Comparison of ENCODE assay signal across 9 cellular contexts in the genomic region with DNA sequence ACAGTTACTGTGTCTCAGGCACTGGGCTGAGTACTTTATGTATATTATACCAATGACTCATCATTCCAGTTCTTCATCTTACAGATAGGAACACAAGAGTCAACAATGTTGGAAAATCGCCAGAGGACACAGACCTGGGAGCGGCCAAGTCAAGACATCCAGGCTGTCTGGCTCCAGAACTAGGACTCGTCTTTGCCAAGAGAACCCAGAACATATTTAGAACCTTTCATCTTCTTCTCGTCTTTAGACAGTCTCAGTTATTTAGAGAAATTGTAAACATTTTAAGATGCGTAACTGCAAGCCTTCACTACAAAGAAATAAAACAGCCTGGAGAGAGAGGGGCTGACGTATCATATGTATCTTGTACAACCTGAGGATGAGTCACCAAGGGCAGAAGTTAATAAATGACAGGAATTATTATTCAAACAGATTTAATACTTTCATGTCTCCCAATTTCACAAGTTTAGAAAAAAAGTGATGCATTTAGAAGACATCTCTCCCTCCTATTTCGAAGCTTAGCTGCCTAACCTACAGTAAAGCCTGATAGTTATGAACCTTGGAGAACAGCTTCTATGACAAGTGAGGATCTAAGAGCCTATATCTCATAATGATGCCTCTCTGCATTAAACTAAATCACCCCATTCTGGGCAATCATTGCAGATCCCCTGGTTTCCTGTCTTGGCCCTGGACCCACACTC. TPM values are rescaled to one million over a fixed set of nuclear protein-coding genes. Genes with fewer than 3 reads are reported as not detected.
DNase-seq lines count a peak whose midpoint lies in the region; ATAC-seq, FAIRE-seq and TF ChIP-seq lines count a peak whose summit lies in the region.
"Had no signal": no experiment of that assay in that cellular context is flagged by ENCODE, and none has a peak within 500 bp of the region (broad histone marks: within the 10 kb centered on the region; RNA-seq: fewer than 3 reads in every experiment).

No MANE protein-coding gene starts in this region.

- CTCF ChIA-PET in A549 (lab: Yijun Ruan, JAX) = interaction anchor here (0.8 to 1.4 kb wide), 3 partner anchors 15 to 254 kb away, joined by 3 to 7 read pairs (median 3); no protein-coding TSS in a partner anchor

- peak overlapping the region; percentile 83 for H3K4me2 ChIP-seq in A549

- no peaks in the 10 kb centered on the region for H3K36me3 ChIP-seq in colonic mucosa

- H3K4me1 ChIP-seq in A549 = peaks cover 89% of the 10 kb centered on the region
- H3K4me1 ChIP-seq in colonic mucosa = no peaks in the 10 kb centered on the region

- H3K4me3 ChIP-seq in A549 (no peak overlapping the region), colonic mucosa (no peak overlapping the region)

- H3K27ac ChIP-seq in A549 (peak overlapping the region; percentile 99 to 100), colonic mucosa (no peak overlapping the region)

- no peak overlapping the region for H3K9ac ChIP-seq in colonic mucosa (ENCODE audit: low read depth in 2 of 2, low read length in 2 of 2)

- no peak for TF ChIP-seq POLR2A in A549 (IDR thresholded peaks at IDR 0.05; ENCODE audit: low read length)

- in situ Hi-C loops in G401 (cut with HindIII; ENCODE audit: low sequenced_read_pairs) = no loop called here

- peak; percentile 94 to 95; a peak in 4 of 5 replicates for TF ChIP-seq EP300 in A549 (IDR thresholded peaks at IDR 0.05)

- POLR2A ChIA-PET in A549 (lab: Yijun Ruan, JAX) = no interaction called here

- ATAC-seq in A549 (peak; percentile 71 to 74), omental fat pad (ENCODE audit: low FRiP score) (peak; percentile 72), HG02870 (IDR thresholded peaks at IDR 0.05; ENCODE audit: unreplicated experiment) (no peak)

- TF ChIP-seq RAD21 in A549 (conservative IDR thresholded peaks at IDR 0.05 in 1 of 2, IDR thresholded peaks at IDR 0.05 in 1 of 2) = peak; percentile 20 to 43; a peak in 3 of 5 replicates

- 1% methylated on average over 7 of the region's 7 CpGs for WGBS in A549 (ENCODE audit: missing lambda C conversion rate)

- intact Hi-C loops in colonic mucosa (cut with DNase I) = no loop called here

- no peak for TF ChIP-seq CTCF in A549 (IDR thresholded peaks at IDR 0.05)
- TF ChIP-seq CTCF in colonic mucosa (IDR thresholded peaks at IDR 0.05) = no peak
- TF ChIP-seq CTCF in omental fat pad (IDR thresholded peaks at IDR 0.05) = no peak

- peak; percentile 67 for FAIRE-seq in A549 (lab: Jason Lieb, UNC)

- DNase-seq in A549 (ENCODE audit: low read depth in 1 of 2, low spot score in 1 of 2) = peak; percentile 71 to 99
- DNase-seq in M059J (ENCODE audit: low read depth) = peak; percentile 66
- DNase-seq in colonic mucosa = peak; percentile 30
- DNase-seq in omental fat pad (ENCODE audit: low spot score) = no peak
- DNase-seq in DMS114 treated with DMSO at 0.1 percent for 48 hours (lab: John Stamatoyannopoulos, UW; ENCODE audit: unreplicated experiment) = no peak
- no peak for DNase-seq in activated naive CD4-positive, alpha-beta T cell treated with Interleukin-2 at 50 U/mL for 16 hours
- DNase-seq in G401 (ENCODE audit: low spot score) = no peak
- DNase-seq: anterior cingulate cortex had no signal

- H3K27me3 ChIP-seq in colonic mucosa = no peaks in the 10 kb centered on the region

- H3K9me3 ChIP-seq in A549 (no peaks in the 10 kb centered on the region), colonic mucosa (no peaks in the 10 kb centered on the region)

TF ChIP-seq in A549, 52 proteins besides CTCF, POLR2A, EP300 and RAD21:
- TF ChIP-seq, protein P1, sequence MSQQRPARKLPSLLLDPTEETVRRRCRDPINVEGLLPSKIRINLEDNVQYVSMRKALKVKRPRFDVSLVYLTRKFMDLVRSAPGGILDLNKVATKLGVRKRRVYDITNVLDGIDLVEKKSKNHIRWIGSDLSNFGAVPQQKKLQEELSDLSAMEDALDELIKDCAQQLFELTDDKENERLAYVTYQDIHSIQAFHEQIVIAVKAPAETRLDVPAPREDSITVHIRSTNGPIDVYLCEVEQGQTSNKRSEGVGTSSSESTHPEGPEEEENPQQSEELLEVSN (IDR thresholded peaks at IDR 0.05; ENCODE audit: borderline replicate concordance, low read depth) = peak; percentile 56; the same call in 1 of the 2 replicates
- TF ChIP-seq MAFK (IDR thresholded peaks at IDR 0.05; ENCODE audit: partially characterized antibody) = peak; percentile 84
- peak; percentile 94 for TF ChIP-seq GATA3 (IDR thresholded peaks at IDR 0.05; ENCODE audit: borderline replicate concordance)
- TF ChIP-seq FOSL2 (IDR thresholded peaks at IDR 0.05) = peak; percentile 94
- TF ChIP-seq FOSL2 (CRISPR knock-in tag; IDR thresholded peaks at IDR 0.05) = peak; percentile 99
- peak; percentile 71 for TF ChIP-seq MAX (IDR thresholded peaks at IDR 0.05)
- TF ChIP-seq BCL3 (IDR thresholded peaks at IDR 0.05) = peak; percentile 89
- TF ChIP-seq CHD4 (IDR thresholded peaks at IDR 0.05; ENCODE audit: borderline replicate concordance) = no peak
- TF ChIP-seq JUNB (IDR thresholded peaks at IDR 0.05) = peak; percentile 98
- TF ChIP-seq, protein P2, sequence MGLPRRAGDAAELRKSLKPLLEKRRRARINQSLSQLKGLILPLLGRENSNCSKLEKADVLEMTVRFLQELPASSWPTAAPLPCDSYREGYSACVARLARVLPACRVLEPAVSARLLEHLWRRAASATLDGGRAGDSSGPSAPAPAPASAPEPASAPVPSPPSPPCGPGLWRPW (IDR thresholded peaks at IDR 0.05) = peak; percentile 67; the same call in 1 of the 2 replicates
- peak; percentile 91 to 98 for TF ChIP-seq JUN (IDR thresholded peaks at IDR 0.05)
- TF ChIP-seq CEBPB (IDR thresholded peaks at IDR 0.05) = peak; percentile 83 to 85
- no peak for TF ChIP-seq ZC3H11A (IDR thresholded peaks at IDR 0.05)
- no peak for TF ChIP-seq ZSCAN20 (CRISPR knock-in tag; IDR thresholded peaks at IDR 0.05)

RNA-seq across cellular contexts. Expression of gene SLC22A3, which starts 43.4 kb away (rescaled TPM):
- polyA plus RNA-seq in A549 (2011; rRNA removed) = 57.4 and 65.2 TPM in 2 replicates
- polyA plus RNA-seq in A549 (2012; cell fraction: cytosol; rRNA removed) = 19.0 and 24.2 TPM in 2 replicates
- 35.1 and 53.0 TPM in 2 replicates for polyA plus RNA-seq in A549 (2012; cell fraction: nucleus; rRNA removed)
- 38.8 to 44.9 TPM (median 41.5 TPM) in 3 replicates for polyA plus RNA-seq in A549 (2017; fragmentation: RNase III; extraction: RNeasy Plus Mini Kit Qiagen cat#74134 plus additional on column Dnase treatment)
- 60.5 and 65.0 TPM in 2 replicates for polyA minus RNA-seq in A549 (2011; rRNA and poly(A)+ RNA removed)
- total RNA-seq in M059J (2014; rRNA removed; shearing (Covaris generic)) = 0.94 and 1.1 TPM in 2 replicates
- 1 to 10 TPM; 2.1 to 2.5 TPM for total RNA-seq in colonic mucosa
- 10 to 100 TPM in 3 of 4 donors, 1 to 10 TPM in 1; 6.7 to 14.3 (median 13.2) TPM for total RNA-seq in omental fat pad
- not detected in 2 replicates for total RNA-seq in G401 (2014; rRNA removed; shearing (Covaris generic))

Comparison
In these comparisons a context has a peak if more than half of its experiments do, and no peak if none do; other contexts are left out.
1. DNase-seq: peak in A549 (2 of 2), M059J (single experiment) and colonic mucosa (single experiment); none in omental fat pad (single experiment), DMS114 treated with DMSO at 0.1 percent for 48 hours (single experiment), activated naive CD4-positive, alpha-beta T cell treated with Interleukin-2 at 50 U/mL for 16 hours (single experiment) and G401 (single experiment).